8 cellular contexts compared by ENCODE assay signal in the genomic region with DNA sequence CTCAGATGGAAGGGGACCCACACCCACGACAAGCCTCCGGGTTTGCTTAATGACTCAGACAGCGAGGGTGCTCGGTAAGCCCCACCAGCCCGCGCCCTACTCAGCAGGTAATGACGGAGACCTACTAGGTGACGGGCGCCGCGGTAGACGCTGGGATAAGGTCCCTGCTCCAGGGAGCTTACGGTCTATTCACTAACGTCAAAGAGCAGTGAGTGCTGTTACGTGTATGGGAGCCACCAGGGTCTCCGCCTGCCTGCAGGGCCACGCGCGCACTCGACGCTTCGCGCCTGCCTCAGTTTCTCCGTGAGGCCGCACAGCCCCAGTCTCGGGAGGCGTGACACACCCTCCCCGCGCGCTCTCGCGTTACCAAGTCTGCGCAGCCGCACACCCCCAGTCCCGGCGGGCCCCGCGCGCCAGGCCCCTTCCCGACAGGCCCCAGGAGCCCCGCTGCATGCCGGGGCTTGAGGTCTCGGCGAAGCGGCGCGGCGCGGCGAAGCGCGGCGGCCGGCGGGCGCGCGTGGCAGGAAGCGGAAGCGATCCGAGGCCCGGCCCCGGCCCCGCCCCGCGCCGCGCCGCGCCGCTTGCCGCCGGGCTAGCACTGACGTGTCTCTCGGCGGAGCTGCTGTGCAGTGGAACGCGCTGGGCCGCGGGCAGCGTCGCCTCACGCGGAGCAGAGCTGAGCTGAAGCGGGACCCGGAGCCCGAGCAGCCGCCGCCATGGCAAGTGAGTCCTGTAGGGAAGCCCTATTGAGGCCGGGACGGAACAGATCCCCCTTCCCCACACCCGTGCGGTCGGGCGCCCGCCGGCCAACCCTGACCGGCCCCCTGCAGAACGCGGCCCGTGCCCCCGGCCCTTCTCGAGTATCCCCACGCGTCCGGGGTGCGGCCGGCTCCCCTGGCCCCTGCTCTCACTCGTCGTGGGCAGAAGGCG.
DNase-seq lines count a peak whose midpoint lies in the region; ATAC-seq and TF ChIP-seq lines count a peak whose summit lies in the region.

TSS of gene SEC61A1 (plus strand) at position 601 of the 930 bp plus-strand sequence. CDS start at position 717, 116 bp downstream.

- H3K27ac ChIP-seq in caudate nucleus (ENCODE audit: low read depth, low read length): peak within 1 kb of the TSS; percentile 79

- ATAC-seq in GM19025 (IDR thresholded peaks at IDR 0.05; ENCODE audit: low read depth, unreplicated experiment): peak; percentile 92
- ATAC-seq in HG03342 (IDR thresholded peaks at IDR 0.05; ENCODE audit: unreplicated experiment): peak; percentile 86

- no peak for TF ChIP-seq CTCF in AG09309 (IDR thresholded peaks at IDR 0.05; ENCODE audit: control insufficient read depth, insufficient read depth, low read depth, low read length, missing control alignments)

- H3K4me3 ChIP-seq in AG09309 (ENCODE audit: control insufficient read depth, low read depth, low read length): peak within 1 kb of the TSS; percentile 76

- peak; percentile 57 for DNase-seq in AG09309 (ENCODE audit: low read depth)
- peak; percentile 52 for DNase-seq in NCI-H345 treated with DMSO at 0.1 percent for 48 hours (lab: John Stamatoyannopoulos, UW; ENCODE audit: unreplicated experiment)
- peak; percentile 81 to 95 (median 92) for DNase-seq in activated CD4-positive, CD25-positive, alpha-beta regulatory T cell (lab: John Stamatoyannopoulos, UW)
- DNase-seq in caudate nucleus (lab: John Stamatoyannopoulos, UW): peak in 60 of 61 donors; percentile 27 to 97 (median 89)
- DNase-seq in iris pigment epithelial cell (ENCODE audit: low read depth): peak; percentile 96
- DNase-seq in stimulated activated CD4-positive, alpha-beta T cell treated with anti-CD3 and anti-CD28 coated beads, Interleukin-12 subunit alpha, Interleukin-12 subunit beta, amount 100 ng/mL, for 24 hours (ENCODE audit: low read depth in 2 of 2): peak; percentile 91

Comparison
In these comparisons a context has a peak if more than half of its experiments do, and no peak if none do; other contexts are left out.
1. Peak in every context shown above with its lines: DNase-seq, ATAC-seq, H3K4me3 ChIP-seq and H3K27ac ChIP-seq.